Comparison of ENCODE assay signal across 1 cellular context in the genomic region with DNA sequence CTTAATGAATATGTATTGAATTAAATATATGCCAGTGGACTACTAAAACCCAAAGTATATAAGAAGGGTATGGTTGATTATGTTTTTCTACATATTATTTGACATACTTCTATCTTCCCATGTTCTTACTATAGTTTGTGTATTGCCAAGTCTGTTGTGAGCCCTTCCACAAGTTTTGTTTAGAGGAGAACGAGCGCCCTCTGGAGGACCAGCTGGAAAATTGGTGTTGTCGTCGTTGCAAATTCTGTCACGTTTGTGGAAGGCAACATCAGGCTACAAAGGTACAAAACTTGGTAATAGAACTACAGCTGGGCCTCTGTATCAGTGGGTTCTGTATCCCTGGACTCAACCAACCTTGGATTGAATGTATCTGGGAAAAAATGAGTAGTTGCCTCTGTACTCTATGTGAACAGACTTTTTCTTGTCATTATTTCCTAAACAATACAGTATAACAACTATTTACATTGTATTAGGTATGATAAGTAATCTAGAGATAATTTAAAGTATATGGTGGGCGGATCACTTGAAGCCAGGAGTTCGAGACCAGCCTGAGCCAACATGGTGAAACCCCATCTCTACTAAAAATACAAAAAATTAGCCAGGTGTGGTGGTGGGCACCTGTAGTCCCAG.
TF ChIP-seq lines count a peak whose summit lies in the region.

No MANE protein-coding gene starts in this region.

TF ChIP-seq in endothelial cell of umbilical vein, 7 proteins besides CTCF, POLR2A, EP300 and RAD21:
- TF ChIP-seq JUN (IDR thresholded peaks at IDR 0.05; ENCODE audit: borderline replicate concordance, insufficient read depth, insufficient read length, low read depth) (no peak), EZH2 (IDR thresholded peaks at IDR 0.05; ENCODE audit: borderline replicate concordance, low read depth, low read length, severe bottlenecking) (no peak), FOS (IDR thresholded peaks at IDR 0.05; ENCODE audit: borderline replicate concordance, insufficient read depth, low read length) (no peak), POLR2AphosphoS5 (IDR thresholded peaks at IDR 0.05; ENCODE audit: insufficient read depth, low read depth, low read length) (no peak), MYC (IDR thresholded peaks at IDR 0.05; ENCODE audit: low read depth, low read length) (no peak), GATA2 (IDR thresholded peaks at IDR 0.05; ENCODE audit: insufficient read depth, insufficient read length, low read depth, low read length) (no peak)
- TF ChIP-seq, protein P1, sequence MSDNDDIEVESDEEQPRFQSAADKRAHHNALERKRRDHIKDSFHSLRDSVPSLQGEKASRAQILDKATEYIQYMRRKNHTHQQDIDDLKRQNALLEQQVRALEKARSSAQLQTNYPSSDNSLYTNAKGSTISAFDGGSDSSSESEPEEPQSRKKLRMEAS (IDR thresholded peaks at IDR 0.05; ENCODE audit: insufficient read depth, insufficient read length): no peak
